Comparison of ENCODE assay signal across 1 cellular context in the genomic region with DNA sequence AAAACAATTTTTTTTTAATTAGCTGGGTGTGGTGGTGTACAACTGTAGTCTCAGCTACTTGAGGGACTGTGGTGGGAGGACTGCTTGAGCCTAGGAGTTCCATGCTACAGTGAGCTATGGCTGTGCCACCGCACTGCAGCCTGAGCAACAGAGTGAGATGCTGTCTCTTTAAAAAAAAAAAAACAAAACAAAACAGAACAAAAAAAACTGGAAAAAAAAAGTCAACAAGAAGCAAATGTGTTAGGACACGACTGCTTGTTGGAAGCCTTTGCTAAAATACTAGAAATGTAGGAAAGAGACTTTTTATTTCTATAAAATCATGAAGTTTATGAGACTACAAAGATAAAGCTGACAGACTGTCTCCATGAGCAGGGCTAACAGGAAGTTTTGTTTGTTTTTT.
TF ChIP-seq lines count a peak whose summit lies in the region.

No MANE protein-coding gene starts in this region.

TF ChIP-seq in HEK293, 187 proteins besides CTCF, POLR2A, EP300 and RAD21 (continued from another document):
- TF ChIP-seq, protein P1, sequence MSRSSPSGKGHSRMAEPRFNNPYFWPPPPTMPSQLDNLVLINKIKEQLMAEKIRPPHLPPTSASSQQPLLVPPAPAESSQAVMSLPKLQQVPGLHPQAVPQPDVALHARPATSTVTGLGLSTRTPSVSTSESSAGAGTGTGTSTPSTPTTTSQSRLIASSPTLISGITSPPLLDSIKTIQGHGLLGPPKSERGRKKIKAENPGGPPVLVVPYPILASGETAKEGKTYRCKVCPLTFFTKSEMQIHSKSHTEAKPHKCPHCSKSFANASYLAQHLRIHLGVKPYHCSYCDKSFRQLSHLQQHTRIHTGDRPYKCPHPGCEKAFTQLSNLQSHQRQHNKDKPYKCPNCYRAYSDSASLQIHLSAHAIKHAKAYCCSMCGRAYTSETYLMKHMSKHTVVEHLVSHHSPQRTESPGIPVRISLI (tag by site-specific recombination; IDR thresholded peaks at IDR 0.05): peak; percentile 90
- TF ChIP-seq ZNF571 (tag by site-specific recombination; IDR thresholded peaks at IDR 0.05): no peak
- TF ChIP-seq, protein P2, sequence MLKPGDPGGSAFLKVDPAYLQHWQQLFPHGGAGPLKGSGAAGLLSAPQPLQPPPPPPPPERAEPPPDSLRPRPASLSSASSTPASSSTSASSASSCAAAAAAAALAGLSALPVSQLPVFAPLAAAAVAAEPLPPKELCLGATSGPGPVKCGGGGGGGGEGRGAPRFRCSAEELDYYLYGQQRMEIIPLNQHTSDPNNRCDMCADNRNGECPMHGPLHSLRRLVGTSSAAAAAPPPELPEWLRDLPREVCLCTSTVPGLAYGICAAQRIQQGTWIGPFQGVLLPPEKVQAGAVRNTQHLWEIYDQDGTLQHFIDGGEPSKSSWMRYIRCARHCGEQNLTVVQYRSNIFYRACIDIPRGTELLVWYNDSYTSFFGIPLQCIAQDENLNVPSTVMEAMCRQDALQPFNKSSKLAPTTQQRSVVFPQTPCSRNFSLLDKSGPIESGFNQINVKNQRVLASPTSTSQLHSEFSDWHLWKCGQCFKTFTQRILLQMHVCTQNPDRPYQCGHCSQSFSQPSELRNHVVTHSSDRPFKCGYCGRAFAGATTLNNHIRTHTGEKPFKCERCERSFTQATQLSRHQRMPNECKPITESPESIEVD (tag by site-specific recombination; IDR thresholded peaks at IDR 0.05): peak; percentile 43; the same call in 1 of the 2 replicates
- no peak for TF ChIP-seq ZNF747 (tag by site-specific recombination; IDR thresholded peaks at IDR 0.05)
- TF ChIP-seq SALL2 (tag by site-specific recombination; IDR thresholded peaks at IDR 0.05; ENCODE audit: borderline replicate concordance): no peak
- no peak for TF ChIP-seq RBAK (tag by site-specific recombination; IDR thresholded peaks at IDR 0.05)
- TF ChIP-seq ZNF433 (tag by site-specific recombination; IDR thresholded peaks at IDR 0.05; ENCODE audit: low read depth): no peak
- no peak for TF ChIP-seq ZNF555 (tag by site-specific recombination; conservative IDR thresholded peaks at IDR 0.05)
- no peak for TF ChIP-seq ZNF140 (tag by site-specific recombination; IDR thresholded peaks at IDR 0.05)
- no peak for TF ChIP-seq HOXD13 (CRISPR knock-in tag; IDR thresholded peaks at IDR 0.05; ENCODE audit: borderline replicate concordance)
- TF ChIP-seq ZBTB7A (tag by site-specific recombination; IDR thresholded peaks at IDR 0.05; ENCODE audit: low read depth): no peak
- TF ChIP-seq ZNF560 (tag by site-specific recombination; IDR thresholded peaks at IDR 0.05; ENCODE audit: borderline replicate concordance): no peak
- no peak for TF ChIP-seq GLI2 (tag by site-specific recombination; IDR thresholded peaks at IDR 0.05; ENCODE audit: borderline replicate concordance, low read depth)
- no peak for TF ChIP-seq ZNF530 (tag by site-specific recombination; IDR thresholded peaks at IDR 0.05; ENCODE audit: low read depth)
- TF ChIP-seq ZNF670 (tag by site-specific recombination; IDR thresholded peaks at IDR 0.05; ENCODE audit: low read depth): no peak
